1 cellular context compared by ENCODE assay signal in genomic region chr7:101820703-101821102, GRCh38.
TF ChIP-seq lines count a peak whose summit lies in the region.

No MANE protein-coding gene starts in this region.

TF ChIP-seq in GM23338, 12 proteins besides CTCF, POLR2A, EP300 and RAD21 (continued from another document):
- TF ChIP-seq REST (IDR thresholded peaks at IDR 0.05; ENCODE audit: unreplicated experiment) (no peak), EZH2 (IDR thresholded peaks at IDR 0.05; ENCODE audit: low read depth, unreplicated experiment) (no peak), ZNF331 (CRISPR knock-in tag; IDR thresholded peaks at IDR 0.05; ENCODE audit: low read depth) (no peak), POLR2AphosphoS5 (IDR thresholded peaks at IDR 0.05; ENCODE audit: low read depth) (no peak), NANOG (IDR thresholded peaks at IDR 0.05; ENCODE audit: borderline replicate concordance) (no peak), CREB1 (CRISPR knock-in tag; IDR thresholded peaks at IDR 0.05; ENCODE audit: low read depth) (no peak), ZNF462 (CRISPR knock-in tag; IDR thresholded peaks at IDR 0.05) (no peak), STAT1 (IDR thresholded peaks at IDR 0.05; ENCODE audit: unreplicated experiment) (no peak), ETS1 (IDR thresholded peaks at IDR 0.05) (no peak), JUNB (IDR thresholded peaks at IDR 0.05; ENCODE audit: unreplicated experiment) (no peak), EZH2phosphoT487 (IDR thresholded peaks at IDR 0.05; ENCODE audit: unreplicated experiment) (no peak)
